Comparison of ENCODE assay signal across 8 cellular contexts in genomic region chr7:150753826-150754603, GRCh38. TPM values are rescaled to one million over a fixed set of nuclear protein-coding genes. Genes with fewer than 3 reads are reported as not detected.
DNase-seq lines count a peak whose midpoint lies in the region; ATAC-seq and TF ChIP-seq lines count a peak whose summit lies in the region.

No MANE protein-coding gene starts in this region.

- peaks cover 6 to 70% (median 55%) of the 10 kb centered on the region in 4 donors for H3K4me1 Mint-ChIP-seq in CD4-positive, CD25-positive, alpha-beta regulatory T cell

- no peaks in the 10 kb centered on the region for H3K79me2 ChIP-seq in OCI-LY3 (ENCODE audit: low read length)

- intact Hi-C loops in upper lobe of right lung (cut with DNase I), result loop anchor here (10.0 kb wide), 1 partner anchor 309 kb away; no protein-coding TSS in a partner anchor

- peak overlapping the region; percentile 57 for H3K4me2 ChIP-seq in OCI-LY3 (ENCODE audit: low read length)

- no peaks in the 10 kb centered on the region for H3K36me3 ChIP-seq in CD4-positive, CD25-positive, alpha-beta regulatory T cell (ENCODE audit: control insufficient read depth, insufficient read depth, low read length)
- H3K36me3 ChIP-seq in OCI-LY3 (replicated peaks; ENCODE audit: low read depth, low read length) (no peaks in the 10 kb centered on the region), upper lobe of right lung (no peaks in the 10 kb centered on the region)

- H3K4me3 Mint-ChIP-seq in CD4-positive, CD25-positive, alpha-beta regulatory T cell, result peak overlapping the region; percentile 61 to 90 (median 77)

- no peaks in the 10 kb centered on the region for H3K9me3 Mint-ChIP-seq in CD4-positive, CD25-positive, alpha-beta regulatory T cell

- H3K4me3 ChIP-seq in CD4-positive, CD25-positive, alpha-beta regulatory T cell (ENCODE audit: low read depth, low read length), result peak overlapping the region; percentile 54
- no peak overlapping the region for H3K4me3 ChIP-seq in OCI-LY3 (ENCODE audit: low read length)
- no peak overlapping the region for H3K4me3 ChIP-seq in epithelial cell of esophagus (ENCODE audit: low read length)
- no peak overlapping the region for H3K4me3 ChIP-seq in upper lobe of right lung

- peak overlapping the region; percentile 69 for H3K27ac ChIP-seq in CD4-positive, CD25-positive, alpha-beta regulatory T cell (ENCODE audit: insufficient read depth, low read length, poor library complexity, severe bottlenecking)
- H3K27ac ChIP-seq in OCI-LY3 (ENCODE audit: low read length), result no peak overlapping the region
- no peak overlapping the region for H3K27ac ChIP-seq in upper lobe of right lung

- H3K9me3 ChIP-seq in CD4-positive, CD25-positive, alpha-beta regulatory T cell (ENCODE audit: control insufficient read depth in 2 of 2, low read length in 2 of 2), result no peaks in the 10 kb centered on the region
- no peaks in the 10 kb centered on the region for H3K9me3 ChIP-seq in OCI-LY3 (ENCODE audit: insufficient read depth, low read length)
- no peaks in the 10 kb centered on the region for H3K9me3 ChIP-seq in upper lobe of right lung

- peaks cover 43% of the 10 kb centered on the region for H3K4me1 ChIP-seq in CD4-positive, CD25-positive, alpha-beta regulatory T cell (ENCODE audit: control insufficient read depth, insufficient read depth, low read length, poor library complexity, severe bottlenecking)
- H3K4me1 ChIP-seq in OCI-LY3 (ENCODE audit: low read length) (peaks cover 18% of the 10 kb centered on the region), upper lobe of right lung (peaks cover 11% of the 10 kb centered on the region)

- in situ Hi-C loops in G401 (cut with HindIII; ENCODE audit: low sequenced_read_pairs), result no loop called here

- TF ChIP-seq CTCF in OCI-LY3 (IDR thresholded peaks at IDR 0.05; ENCODE audit: low read depth, low read length), result peak; percentile 63
- TF ChIP-seq CTCF in epithelial cell of esophagus (IDR thresholded peaks at IDR 0.05; ENCODE audit: insufficient read depth, low read depth, low read length, missing control alignments), result no peak
- peak; percentile 30 for TF ChIP-seq CTCF in upper lobe of right lung (IDR thresholded peaks at IDR 0.05)

- H3K9ac ChIP-seq in OCI-LY3 (ENCODE audit: low read length), result no peak overlapping the region

- peaks cover 4% of the 10 kb centered on the region for H3K27me3 Mint-ChIP-seq in CD4-positive, CD25-positive, alpha-beta regulatory T cell

- H2AFZ ChIP-seq in OCI-LY3 (ENCODE audit: low read depth, low read length), result no peak overlapping the region

- peak in 1 of 2 donors; percentile 34 for ATAC-seq in CD4-positive, CD25-positive, alpha-beta regulatory T cell (ENCODE audit: low read depth in 2 of 2)
- peak; percentile 43 for ATAC-seq in GM19463 (IDR thresholded peaks at IDR 0.05; ENCODE audit: unreplicated experiment)
- peak; percentile 52 for ATAC-seq in upper lobe of right lung
- no peak for ATAC-seq in GM21381 (IDR thresholded peaks at IDR 0.05; ENCODE audit: unreplicated experiment)

- no peaks in the 10 kb centered on the region for H4K20me1 ChIP-seq in OCI-LY3 (ENCODE audit: insufficient read depth, low read length)

- no peaks in the 10 kb centered on the region for H3K36me3 Mint-ChIP-seq in CD4-positive, CD25-positive, alpha-beta regulatory T cell

- H3K27ac Mint-ChIP-seq in CD4-positive, CD25-positive, alpha-beta regulatory T cell, result peak overlapping the region; percentile 80 to 93 (median 89)

- DNase-seq in CD4-positive, CD25-positive, alpha-beta regulatory T cell, result peak in 1 of 3 donors; percentile 56
- DNase-seq in epithelial cell of esophagus (ENCODE audit: low read depth) (peak; percentile 5), upper lobe of right lung (no peak), G401 (ENCODE audit: low spot score) (no peak)
- DNase-seq in stimulated activated CD4-positive, alpha-beta T cell treated with anti-CD3 and anti-CD28 coated beads, Interleukin-2, amount 100 ng/mL, for 48 hours, result no peak

- H3K27me3 ChIP-seq in CD4-positive, CD25-positive, alpha-beta regulatory T cell (ENCODE audit: control insufficient read depth, insufficient read depth, low read length), result no peaks in the 10 kb centered on the region
- 0 out of 2 replicates have a peak, but pooled peaks cover 4% of the 10 kb centered on the region for H3K27me3 ChIP-seq in OCI-LY3 (ENCODE audit: low read depth, low read length)
- no peaks in the 10 kb centered on the region for H3K27me3 ChIP-seq in upper lobe of right lung

RNA-seq across cellular contexts. Expression of gene GIMAP5, which starts 16.8 kb away (rescaled TPM):
- total RNA-seq in CD4-positive, CD25-positive, alpha-beta regulatory T cell, result 37.4 TPM
- 100 to 1,000 TPM; 249 to 539 (median 320) TPM for polyA plus RNA-seq in CD4-positive, CD25-positive, alpha-beta regulatory T cell
- total RNA-seq in upper lobe of right lung, result 41.8 TPM
- total RNA-seq in G401 (2014; rRNA removed; shearing (Covaris generic)), result not detected in 2 replicates

RNA-seq across cellular contexts. Expression of gene GIMAP1, which starts 37.6 kb away (rescaled TPM):
- total RNA-seq in CD4-positive, CD25-positive, alpha-beta regulatory T cell, result 17.1 TPM
- 10 to 100 TPM; 48.4 to 90.0 (median 64.6) TPM for polyA plus RNA-seq in CD4-positive, CD25-positive, alpha-beta regulatory T cell
- 13.0 TPM for total RNA-seq in upper lobe of right lung
- not detected in 2 replicates for total RNA-seq in G401 (2014; rRNA removed; shearing (Covaris generic))

RNA-seq across cellular contexts. Expression of gene TMEM176B, which starts 46.1 kb away (rescaled TPM):
- not detected for total RNA-seq in CD4-positive, CD25-positive, alpha-beta regulatory T cell
- polyA plus RNA-seq in CD4-positive, CD25-positive, alpha-beta regulatory T cell, result 1 to 10 TPM in 1 of 4 donors, under 1 TPM in 2, not detected in 1; 0.21 to 1.0 (median 0.33) TPM
- 68.2 TPM for total RNA-seq in upper lobe of right lung
- total RNA-seq in G401 (2014; rRNA removed; shearing (Covaris generic)), result 1.8 and 7.8 TPM in 2 replicates

RNA-seq across cellular contexts. Expression of gene TMEM176A, which starts 46.6 kb away (rescaled TPM):
- not detected for total RNA-seq in CD4-positive, CD25-positive, alpha-beta regulatory T cell
- under 1 TPM in 2 of 4 donors, not detected in 2; 0.24 TPM for polyA plus RNA-seq in CD4-positive, CD25-positive, alpha-beta regulatory T cell
- 63.7 TPM for total RNA-seq in upper lobe of right lung
- total RNA-seq in G401 (2014; rRNA removed; shearing (Covaris generic)), result not detected in 2 replicates

Comparison
In these comparisons a context has a peak if more than half of its experiments do, and no peak if none do; other contexts are left out.
1. RNA of gene GIMAP5, which starts 16.8 kb away (total RNA-seq): 41.8 TPM in upper lobe of right lung (single experiment) and 37.4 TPM in CD4-positive, CD25-positive, alpha-beta regulatory T cell (single experiment); not detected in G401; every median in the first group is over 10 times any median in the second.
2. RNA of gene GIMAP1, which starts 37.6 kb away (total RNA-seq): 17.1 TPM in CD4-positive, CD25-positive, alpha-beta regulatory T cell (single experiment) and 13.0 TPM in upper lobe of right lung (single experiment); not detected in G401; every median in the first group is over 10 times any median in the second.